Comparison of ENCODE assay signal across 8 cellular contexts in the genomic region with DNA sequence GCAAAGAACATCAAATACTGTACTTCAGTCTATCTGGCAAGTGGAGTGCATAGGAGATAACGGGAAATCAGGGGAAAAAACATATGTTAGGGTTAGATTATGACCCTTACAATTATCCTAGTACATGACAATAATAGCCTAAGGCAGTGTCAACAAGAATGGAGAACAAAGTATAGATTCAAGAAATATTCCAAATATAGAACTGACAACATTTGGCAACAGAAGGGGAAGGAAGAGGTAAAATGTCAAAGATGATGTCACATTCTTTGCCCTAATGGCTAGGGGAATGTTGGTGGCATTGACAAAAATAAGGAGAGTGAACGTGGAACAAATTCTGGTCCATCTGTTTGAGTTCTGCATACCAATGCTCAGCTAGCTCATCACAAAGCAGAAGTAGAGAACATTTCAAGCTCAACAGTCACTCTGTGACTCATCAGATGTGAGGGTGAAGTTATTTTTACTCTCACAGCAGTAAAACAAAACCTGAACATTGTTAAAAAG. TPM values are rescaled to one million over a fixed set of nuclear protein-coding genes. Genes with fewer than 3 reads are reported as not detected.
DNase-seq lines count a peak whose midpoint lies in the region; ATAC-seq and TF ChIP-seq lines count a peak whose summit lies in the region.

No MANE protein-coding gene starts in this region.

- no peaks in the 10 kb centered on the region for H3K9me2 ChIP-seq in OCI-LY7 (ENCODE audit: insufficient read depth, low read length)

- no peaks in the 10 kb centered on the region for H4K20me1 ChIP-seq in OCI-LY7 (ENCODE audit: insufficient read depth, low read length)

- H2AFZ ChIP-seq in OCI-LY7 (ENCODE audit: low read length) = no peak overlapping the region

- DNase-seq in SIG-M5 (lab: John Stamatoyannopoulos, UW) (peak; percentile 96), foreskin keratinocyte (peak; percentile 77 to 91), HuH-7 (ENCODE audit: low spot score) (no peak), NCI-H2196 (lab: John Stamatoyannopoulos, UW; ENCODE audit: unreplicated experiment) (no peak), cerebellar cortex (ENCODE audit: low spot score) (no peak), OCI-LY7 (ENCODE audit: low spot score) (no peak)

- CTCF ChIA-PET in OCI-LY7 (lab: Charles Lee; ENCODE audit: unreplicated experiment) = no interaction called here

- no peaks in the 10 kb centered on the region for H3K9me3 ChIP-seq in OCI-LY7 (ENCODE audit: low read length)

- intact Hi-C loops in OCI-LY7 (cut with micrococcal nuclease; ENCODE audit: unreplicated experiment) = no loop called here

- no peaks in the 10 kb centered on the region for H3K27me3 ChIP-seq in foreskin keratinocyte

- no peaks in the 10 kb centered on the region for H3K79me2 ChIP-seq in OCI-LY7 (ENCODE audit: insufficient read depth, low read depth, low read length)

- POLR2A ChIA-PET in OCI-LY7 (lab: Charles Lee) = interaction anchor here (0.6 kb wide), 1 partner anchor 218 kb away, joined by 3 read pairs; no protein-coding TSS in a partner anchor

- TF ChIP-seq CTCF in foreskin keratinocyte (conservative IDR thresholded peaks at IDR 0.05) = no peak
- TF ChIP-seq CTCF in OCI-LY7 (conservative IDR thresholded peaks at IDR 0.05; ENCODE audit: low read length) = no peak

- no peak overlapping the region for H3K4me2 ChIP-seq in OCI-LY7 (ENCODE audit: low read length)

- H3K27ac ChIP-seq in foreskin keratinocyte = peak overlapping the region; percentile 79
- no peak overlapping the region for H3K27ac ChIP-seq in OCI-LY7 (ENCODE audit: low read depth, low read length, poor library complexity, severe bottlenecking)

- no peaks in the 10 kb centered on the region for H3K36me3 ChIP-seq in OCI-LY7 (ENCODE audit: insufficient read depth, low read length)

- peak; percentile 91 for ATAC-seq in GM18868 (IDR thresholded peaks at IDR 0.05; ENCODE audit: unreplicated experiment)
- peak; percentile 78 for ATAC-seq in HG02938 (IDR thresholded peaks at IDR 0.05; ENCODE audit: unreplicated experiment)
- peak; percentile 52 for ATAC-seq in foreskin keratinocyte

- no peak overlapping the region for H3K4me3 ChIP-seq in OCI-LY7 (ENCODE audit: low read depth, low read length, poor library complexity, severe bottlenecking)

- H3K4me1 ChIP-seq in foreskin keratinocyte (peaks cover 25% of the 10 kb centered on the region), OCI-LY7 (ENCODE audit: insufficient read depth, low read length, poor library complexity, severe bottlenecking) (no peaks in the 10 kb centered on the region)

- BruUV-seq in OCI-LY7 (replicated peaks; lab: Mats Ljungman, UMichigan) = no TSS peak

RNA-seq across cellular contexts. Expression of a gene that starts 15.5 kb away (rescaled TPM):
- total RNA-seq in foreskin keratinocyte (not detected in 2 replicates), OCI-LY7 (2022) (not detected in 2 replicates)
- polyA plus RNA-seq in foreskin keratinocyte = not detected in 2 replicates
- total RNA-seq in OCI-LY7 (2014; rRNA removed; shearing (Covaris generic)) = not detected in 2 replicates

RNA-seq across cellular contexts. Expression of a gene that starts 47.4 kb away (rescaled TPM):
- total RNA-seq in foreskin keratinocyte (0.07 and 0.11 TPM in 2 replicates), OCI-LY7 (2022) (not detected in 2 replicates)
- polyA plus RNA-seq in foreskin keratinocyte = 0.03 and 0.10 TPM in 2 replicates
- total RNA-seq in OCI-LY7 (2014; rRNA removed; shearing (Covaris generic)) = not detected in 2 replicates

Comparison
In these comparisons a context has a peak if more than half of its experiments do, and no peak if none do; other contexts are left out.
1. DNase-seq: peak in SIG-M5 (single experiment) and foreskin keratinocyte (2 of 2); none in HuH-7 (single experiment), NCI-H2196 (single experiment), cerebellar cortex (single experiment) and OCI-LY7 (single experiment).
2. Peak in every context shown above with its lines, with median percentiles within 50 percentile points of each other: ATAC-seq.